Comparison of ENCODE assay signal across 21 cellular contexts in the genomic region with DNA sequence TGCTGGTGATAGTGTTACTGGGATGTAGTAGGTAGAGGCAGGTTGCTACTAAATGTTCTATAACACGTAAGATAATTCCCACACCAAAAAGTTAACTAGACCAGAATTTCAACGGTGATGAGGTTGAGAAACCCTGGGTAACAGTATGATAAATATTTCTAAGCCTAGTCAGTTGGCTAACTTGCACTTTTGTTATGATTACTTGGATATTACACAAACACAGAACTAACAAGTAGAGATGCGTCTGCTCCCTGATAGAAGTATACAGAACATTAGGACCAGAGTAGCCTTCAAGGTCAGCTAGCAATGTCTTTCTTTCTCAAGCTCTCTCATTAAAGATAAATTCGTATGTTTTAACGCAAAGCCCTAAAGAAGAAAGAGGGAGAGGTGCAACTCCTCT.
DNase-seq lines count a peak whose midpoint lies in the region; ATAC-seq and TF ChIP-seq lines count a peak whose summit lies in the region.
"Had no signal": no experiment of that assay in that cellular context is flagged by ENCODE, and none has a peak within 500 bp of the region (broad histone marks: within the 10 kb centered on the region; RNA-seq: fewer than 3 reads in every experiment).

No MANE protein-coding gene starts in this region.

- no peak overlapping the region for H3K4me2 ChIP-seq in GM23338
- H3K4me2 ChIP-seq: A549; BLaER1 treated with 17β-estradiol and CSF1 and Interleukin-3, amounts not matched to agents 10 nM and 100 nM had no signal

- no peaks in the 10 kb centered on the region; the same call in 2 of the 3 replicates for H3K36me3 Mint-ChIP-seq in GM23338 (ENCODE audit: low read depth)
- H3K36me3 Mint-ChIP-seq: CD14-positive monocyte; CD8-positive, alpha-beta memory T cell had no signal

- no peaks in the 10 kb centered on the region for H3K9me2 ChIP-seq in GM23338 (ENCODE audit: insufficient read depth)

- H3K27me3 ChIP-seq in GM23338 (ENCODE audit: insufficient read depth): no peaks in the 10 kb centered on the region
- no peaks in the 10 kb centered on the region for H3K27me3 ChIP-seq in sigmoid colon
- H3K27me3 ChIP-seq: BE2C; BLaER1 treated with 17β-estradiol and CSF1 and Interleukin-3, amounts not matched to agents 10 nM and 100 nM had no signal

- no peak overlapping the region for H3K4me3 ChIP-seq in GM23338
- no peak overlapping the region for H3K4me3 ChIP-seq in sigmoid colon
- H3K4me3 ChIP-seq: A549; BLaER1 treated with 17β-estradiol and CSF1 and Interleukin-3, amounts not matched to agents 10 nM and 100 nM; GM12878; HAP-1 had no signal

- no peak overlapping the region for H3K4me3 Mint-ChIP-seq in GM23338
- H3K4me3 Mint-ChIP-seq: CD14-positive monocyte; CD4-positive, alpha-beta T cell; CD8-positive, alpha-beta memory T cell had no signal

- H3K27ac Mint-ChIP-seq in GM23338: no peak overlapping the region
- H3K27ac Mint-ChIP-seq: CD14-positive monocyte; CD4-positive, alpha-beta T cell; CD8-positive, alpha-beta memory T cell had no signal

- no peak for DNase-seq in GM23338 (ENCODE audit: low spot score)
- DNase-seq in fibroblast of peridontal ligament (ENCODE audit: extremely low read depth): peak; percentile 4
- DNase-seq in sigmoid colon: no peak
- no peak for DNase-seq in pons (ENCODE audit: low spot score)
- no peak for DNase-seq in NCI-H2107 (lab: John Stamatoyannopoulos, UW)
- DNase-seq: 8988T; ACHN; AML-193; BE2C; CD4-positive, alpha-beta T cell; CD8-positive, alpha-beta memory T cell; DMS 273 treated with DMSO at 0.1 percent for 48 hours; DMS79; EL; GDM1 had no signal

- H3K4me1 Mint-ChIP-seq in GM23338: no peaks in the 10 kb centered on the region
- H3K4me1 Mint-ChIP-seq: CD14-positive monocyte; CD8-positive, alpha-beta memory T cell had no signal

- no peak for TF ChIP-seq POLR2A in sigmoid colon (IDR thresholded peaks at IDR 0.05)

- 58 to 65% methylated on average over 5 of the region's 5 CpGs for WGBS in sigmoid colon, 2 donors

- H2AFZ ChIP-seq in GM23338: peak overlapping the region; percentile 10; the same call in 1 of the 2 replicates

- no peaks in the 10 kb centered on the region for H3K79me2 ChIP-seq in GM23338 (replicated peaks; ENCODE audit: insufficient read depth)

- H3K27me3 Mint-ChIP-seq in GM23338 (ENCODE audit: insufficient read depth, low read depth, poor library complexity): no peaks in the 10 kb centered on the region

- intact Hi-C loops in sigmoid colon (cut with DNase I): loop anchor here (5.0 kb wide), 2 partner anchors 164 to 389 kb away; no protein-coding TSS in a partner anchor

- TF ChIP-seq EP300 in sigmoid colon (IDR thresholded peaks at IDR 0.05): no peak

- TF ChIP-seq CTCF in GM23338 (conservative IDR thresholded peaks at IDR 0.05; ENCODE audit: low read depth in 2 of 2) (no peak), sigmoid colon (IDR thresholded peaks at IDR 0.05) (no peak)

- H3K9me3 Mint-ChIP-seq in GM23338: no peaks in the 10 kb centered on the region
- H3K9me3 Mint-ChIP-seq: CD4-positive, alpha-beta T cell had no signal

- no peak for ATAC-seq in GM23338
- no peak for ATAC-seq in HG02678 (IDR thresholded peaks at IDR 0.05; ENCODE audit: unreplicated experiment)
- ATAC-seq: A549, GM12878 had no signal

- H3K36me3 ChIP-seq in GM23338 (ENCODE audit: insufficient read depth) (no peaks in the 10 kb centered on the region), sigmoid colon (no peaks in the 10 kb centered on the region)
- H3K36me3 ChIP-seq: BE2C; BLaER1 treated with 17β-estradiol and CSF1 and Interleukin-3, amounts not matched to agents 10 nM and 100 nM; HAP-1 had no signal

- H3K4me1 ChIP-seq in GM23338 (ENCODE audit: insufficient read depth) (no peaks in the 10 kb centered on the region), sigmoid colon (peaks cover 0 to 27% (median 24%) of the 10 kb centered on the region in 4 donors)
- H3K4me1 ChIP-seq: A549; BE2C; BLaER1 treated with 17β-estradiol and CSF1 and Interleukin-3, amounts not matched to agents 10 nM and 100 nM; HAP-1 had no signal

- H3K27ac ChIP-seq in GM23338 (ENCODE audit: low read depth): no peak overlapping the region
- H3K27ac ChIP-seq in sigmoid colon: peak overlapping the region in 3 of 4 donors; percentile 30 to 72 (median 65)
- H3K27ac ChIP-seq: A549; BLaER1 treated with 17β-estradiol and CSF1 and Interleukin-3, amounts not matched to agents 10 nM and 100 nM had no signal

- H3F3A ChIP-seq in GM23338 (replicated peaks; ENCODE audit: low read depth): no peaks in the 10 kb centered on the region

- H3K9me3 ChIP-seq in sigmoid colon: no peaks in the 10 kb centered on the region
- H3K9me3 ChIP-seq: A549; BE2C; BLaER1 treated with 17β-estradiol and CSF1 and Interleukin-3, amounts not matched to agents 10 nM and 100 nM; HAP-1 had no signal

- H4K20me1 ChIP-seq in GM23338 (replicated peaks; ENCODE audit: insufficient read depth): no peaks in the 10 kb centered on the region
- H4K20me1 ChIP-seq: BLaER1 treated with 17β-estradiol and CSF1 and Interleukin-3, amounts not matched to agents 10 nM and 100 nM had no signal

TF ChIP-seq in GM23338, 12 proteins besides CTCF, POLR2A, EP300 and RAD21 (continues in another document):
- TF ChIP-seq EZH2phosphoT487 (IDR thresholded peaks at IDR 0.05; ENCODE audit: unreplicated experiment): no peak
- TF ChIP-seq, protein P1, sequence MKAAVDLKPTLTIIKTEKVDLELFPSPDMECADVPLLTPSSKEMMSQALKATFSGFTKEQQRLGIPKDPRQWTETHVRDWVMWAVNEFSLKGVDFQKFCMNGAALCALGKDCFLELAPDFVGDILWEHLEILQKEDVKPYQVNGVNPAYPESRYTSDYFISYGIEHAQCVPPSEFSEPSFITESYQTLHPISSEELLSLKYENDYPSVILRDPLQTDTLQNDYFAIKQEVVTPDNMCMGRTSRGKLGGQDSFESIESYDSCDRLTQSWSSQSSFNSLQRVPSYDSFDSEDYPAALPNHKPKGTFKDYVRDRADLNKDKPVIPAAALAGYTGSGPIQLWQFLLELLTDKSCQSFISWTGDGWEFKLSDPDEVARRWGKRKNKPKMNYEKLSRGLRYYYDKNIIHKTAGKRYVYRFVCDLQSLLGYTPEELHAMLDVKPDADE (IDR thresholded peaks at IDR 0.05): no peak
- TF ChIP-seq NANOG (IDR thresholded peaks at IDR 0.05; ENCODE audit: borderline replicate concordance): no peak
- no peak for TF ChIP-seq POLR2AphosphoS5 (IDR thresholded peaks at IDR 0.05; ENCODE audit: low read depth)
- no peak for TF ChIP-seq STAT1 (IDR thresholded peaks at IDR 0.05; ENCODE audit: unreplicated experiment)
- TF ChIP-seq EZH2 (IDR thresholded peaks at IDR 0.05; ENCODE audit: low read depth, unreplicated experiment): no peak
- TF ChIP-seq, protein P2, sequence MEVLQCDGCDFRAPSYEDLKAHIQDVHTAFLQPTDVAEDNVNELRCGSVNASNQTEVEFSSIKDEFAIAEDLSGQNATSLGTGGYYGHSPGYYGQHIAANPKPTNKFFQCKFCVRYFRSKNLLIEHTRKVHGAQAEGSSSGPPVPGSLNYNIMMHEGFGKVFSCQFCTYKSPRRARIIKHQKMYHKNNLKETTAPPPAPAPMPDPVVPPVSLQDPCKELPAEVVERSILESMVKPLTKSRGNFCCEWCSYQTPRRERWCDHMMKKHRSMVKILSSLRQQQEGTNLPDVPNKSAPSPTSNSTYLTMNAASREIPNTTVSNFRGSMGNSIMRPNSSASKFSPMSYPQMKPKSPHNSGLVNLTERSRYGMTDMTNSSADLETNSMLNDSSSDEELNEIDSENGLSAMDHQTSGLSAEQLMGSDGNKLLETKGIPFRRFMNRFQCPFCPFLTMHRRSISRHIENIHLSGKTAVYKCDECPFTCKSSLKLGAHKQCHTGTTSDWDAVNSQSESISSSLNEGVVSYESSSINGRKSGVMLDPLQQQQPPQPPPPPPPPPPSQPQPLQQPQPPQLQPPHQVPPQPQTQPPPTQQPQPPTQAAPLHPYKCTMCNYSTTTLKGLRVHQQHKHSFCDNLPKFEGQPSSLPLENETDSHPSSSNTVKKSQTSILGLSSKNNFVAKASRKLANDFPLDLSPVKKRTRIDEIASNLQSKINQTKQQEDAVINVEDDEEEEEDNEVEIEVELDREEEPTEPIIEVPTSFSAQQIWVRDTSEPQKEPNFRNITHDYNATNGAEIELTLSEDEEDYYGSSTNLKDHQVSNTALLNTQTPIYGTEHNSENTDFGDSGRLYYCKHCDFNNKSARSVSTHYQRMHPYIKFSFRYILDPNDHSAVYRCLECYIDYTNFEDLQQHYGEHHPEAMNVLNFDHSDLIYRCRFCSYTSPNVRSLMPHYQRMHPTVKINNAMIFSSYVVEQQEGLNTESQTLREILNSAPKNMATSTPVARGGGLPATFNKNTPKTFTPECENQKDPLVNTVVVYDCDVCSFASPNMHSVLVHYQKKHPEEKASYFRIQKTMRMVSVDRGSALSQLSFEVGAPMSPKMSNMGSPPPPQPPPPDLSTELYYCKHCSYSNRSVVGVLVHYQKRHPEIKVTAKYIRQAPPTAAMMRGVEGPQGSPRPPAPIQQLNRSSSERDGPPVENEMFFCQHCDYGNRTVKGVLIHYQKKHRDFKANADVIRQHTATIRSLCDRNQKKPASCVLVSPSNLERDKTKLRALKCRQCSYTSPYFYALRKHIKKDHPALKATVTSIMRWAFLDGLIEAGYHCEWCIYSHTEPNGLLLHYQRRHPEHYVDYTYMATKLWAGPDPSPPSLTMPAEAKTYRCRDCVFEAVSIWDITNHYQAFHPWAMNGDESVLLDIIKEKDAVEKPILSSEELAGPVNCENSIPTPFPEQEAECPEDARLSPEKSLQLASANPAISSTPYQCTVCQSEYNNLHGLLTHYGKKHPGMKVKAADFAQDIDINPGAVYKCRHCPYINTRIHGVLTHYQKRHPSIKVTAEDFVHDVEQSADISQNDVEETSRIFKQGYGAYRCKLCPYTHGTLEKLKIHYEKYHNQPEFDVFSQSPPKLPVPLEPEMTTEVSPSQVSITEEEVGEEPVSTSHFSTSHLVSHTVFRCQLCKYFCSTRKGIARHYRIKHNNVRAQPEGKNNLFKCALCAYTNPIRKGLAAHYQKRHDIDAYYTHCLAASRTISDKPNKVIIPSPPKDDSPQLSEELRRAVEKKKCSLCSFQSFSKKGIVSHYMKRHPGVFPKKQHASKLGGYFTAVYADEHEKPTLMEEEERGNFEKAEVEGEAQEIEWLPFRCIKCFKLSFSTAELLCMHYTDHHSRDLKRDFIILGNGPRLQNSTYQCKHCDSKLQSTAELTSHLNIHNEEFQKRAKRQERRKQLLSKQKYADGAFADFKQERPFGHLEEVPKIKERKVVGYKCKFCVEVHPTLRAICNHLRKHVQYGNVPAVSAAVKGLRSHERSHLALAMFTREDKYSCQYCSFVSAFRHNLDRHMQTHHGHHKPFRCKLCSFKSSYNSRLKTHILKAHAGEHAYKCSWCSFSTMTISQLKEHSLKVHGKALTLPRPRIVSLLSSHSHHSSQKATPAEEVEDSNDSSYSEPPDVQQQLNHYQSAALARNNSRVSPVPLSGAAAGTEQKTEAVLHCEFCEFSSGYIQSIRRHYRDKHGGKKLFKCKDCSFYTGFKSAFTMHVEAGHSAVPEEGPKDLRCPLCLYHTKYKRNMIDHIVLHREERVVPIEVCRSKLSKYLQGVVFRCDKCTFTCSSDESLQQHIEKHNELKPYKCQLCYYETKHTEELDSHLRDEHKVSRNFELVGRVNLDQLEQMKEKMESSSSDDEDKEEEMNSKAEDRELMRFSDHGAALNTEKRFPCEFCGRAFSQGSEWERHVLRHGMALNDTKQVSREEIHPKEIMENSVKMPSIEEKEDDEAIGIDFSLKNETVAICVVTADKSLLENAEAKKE (CRISPR knock-in tag; IDR thresholded peaks at IDR 0.05): no peak
